ENCODE assay signal across 19 cellular contexts in the genomic region with DNA sequence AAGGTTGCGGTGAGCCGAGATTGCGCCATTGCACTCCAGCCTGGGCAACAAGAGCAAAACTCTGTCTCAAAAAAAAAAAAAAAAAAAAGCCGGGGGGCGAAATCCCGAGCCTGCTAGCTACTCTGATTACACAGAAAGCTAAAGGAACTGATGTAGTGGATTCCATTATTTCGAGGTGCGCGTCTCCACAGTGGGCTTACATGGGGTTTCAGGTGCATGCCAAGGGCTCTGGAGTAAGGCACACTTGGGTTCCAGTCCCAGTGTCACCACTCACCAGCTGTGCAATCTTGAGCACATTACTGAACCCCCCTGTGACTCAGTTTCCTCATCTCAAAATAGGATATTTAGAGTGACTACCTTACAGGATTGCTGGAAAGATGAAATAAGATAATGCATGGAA. TPM values are rescaled to one million over a fixed set of nuclear protein-coding genes. Genes with fewer than 3 reads are reported as not detected.
DNase-seq lines count a peak whose midpoint lies in the region; FAIRE-seq and TF ChIP-seq lines count a peak whose summit lies in the region.
"Had no signal": no experiment of that assay in that cellular context is flagged by ENCODE, and none has a peak within 500 bp of the region (broad histone marks: within the 10 kb centered on the region; RNA-seq: fewer than 3 reads in every experiment).

No MANE protein-coding gene starts in this region.

- peak overlapping the region in 1 of 2 experiments; percentile 31; a peak in 1 of 4 replicates for H3K4me2 ChIP-seq in H1 (ENCODE audit: insufficient read depth in 1 of 2, low read depth in 2 of 2, low read length in 2 of 2)

- H3K56ac ChIP-seq in H1 (replicated peaks; ENCODE audit: insufficient read length, low read depth, low read length), result no peak overlapping the region

- no peaks in the 10 kb centered on the region for H3K36me3 Mint-ChIP-seq in osteocyte (ENCODE audit: unreplicated experiment)
- H3K36me3 Mint-ChIP-seq: CD4-positive, alpha-beta memory T cell had no signal

- H3K18ac ChIP-seq in H1 (ENCODE audit: extremely low read depth, low read length), result no peak overlapping the region

- no peak overlapping the region for H2AK5ac ChIP-seq in H1 (ENCODE audit: low read depth, low read length)

- no peak overlapping the region for H4K8ac ChIP-seq in H1 (ENCODE audit: extremely low read depth, insufficient read depth, low read length)

- H3K23ac ChIP-seq in H1 (ENCODE audit: insufficient read length), result no peak overlapping the region

- no peak overlapping the region for H3K14ac ChIP-seq in H1 (ENCODE audit: insufficient read length)

- H3K4me1 Mint-ChIP-seq in osteocyte (ENCODE audit: unreplicated experiment), result peaks cover 24% of the 10 kb centered on the region

- no peaks in the 10 kb centered on the region for H3K9me3 Mint-ChIP-seq in osteocyte (ENCODE audit: unreplicated experiment)
- H3K9me3 Mint-ChIP-seq: CD4-positive, alpha-beta memory T cell; HFFc6 had no signal

- H3K9me3 ChIP-seq in H1 (ENCODE audit: insufficient read depth in 2 of 2, low read depth in 1 of 2, low read length in 1 of 2), result no peaks in the 10 kb centered on the region
- H3K9me3 ChIP-seq: HAP-1 had no signal

- H2BK20ac ChIP-seq in H1 (ENCODE audit: low read length), result peak overlapping the region; percentile 93; the same call in 1 of the 2 replicates

- H3K36me3 ChIP-seq in H1 (ENCODE audit: control insufficient read depth in 2 of 4, insufficient read depth in 4 of 4, low read length in 3 of 4), result no peaks in the 10 kb centered on the region
- H3K36me3 ChIP-seq: HAP-1 had no signal

- no peak overlapping the region for H2BK5ac ChIP-seq in H1 (ENCODE audit: low read depth, low read length)

- peaks cover 0 to 8% of the 10 kb centered on the region in 2 experiments; a peak in 1 of 4 replicates for H3K79me2 ChIP-seq in H1 (ENCODE audit: control insufficient read depth in 1 of 2, insufficient read depth in 2 of 2, low read length in 2 of 2)

- H4K5ac ChIP-seq in H1 (ENCODE audit: insufficient read length, low read depth, low read length), result no peak overlapping the region

- H3K23me2 ChIP-seq in H1 (ENCODE audit: low read depth, low read length), result peaks cover 2% of the 10 kb centered on the region; the same call in 1 of the 2 replicates

- H2BK12ac ChIP-seq in H1 (ENCODE audit: low read depth, low read length), result no peak overlapping the region

- no peak for TF ChIP-seq RAD21 in H1 (IDR thresholded peaks at IDR 0.05 in 1 of 2, conservative IDR thresholded peaks at IDR 0.05 in 1 of 2; ENCODE audit: low read depth in 2 of 2, low read length in 2 of 2)

- no peak for TF ChIP-seq POLR2A in H1 (IDR thresholded peaks at IDR 0.05; ENCODE audit: control extremely low read depth in 1 of 2, low read depth in 2 of 2, low read length in 2 of 2)

- no peak for DNase-seq in HTR-8/SVneo (ENCODE audit: insufficient read length, low spot score)
- DNase-seq in H1 (ENCODE audit: low read depth in 1 of 2, low spot score in 2 of 2), result no peak
- peak; percentile 47 for DNase-seq in mesenteric fat pad (ENCODE audit: low spot score)
- DNase-seq in osteocyte (ENCODE audit: extremely low spot score, unreplicated experiment), result no peak
- no peak for DNase-seq in NOMO-1 treated with dmso at 0.1 percent for 144 hours (lab: John Stamatoyannopoulos, UW; ENCODE audit: unreplicated experiment)
- DNase-seq in NOMO-1 treated with DMSO at 0.1 percent for 48 hours (lab: John Stamatoyannopoulos, UW; ENCODE audit: unreplicated experiment), result no peak
- DNase-seq: Calu3; CD4-positive, alpha-beta memory T cell; COR-L47; DND-41; GM23248; HFFc6 had no signal

- no peak overlapping the region for H3K27ac ChIP-seq in H1 (ENCODE audit: low read depth, low read length)
- H3K27ac ChIP-seq: GM23248 had no signal

- 0 out of 2 replicates have a peak, but pooled peaks cover 2% of the 10 kb centered on the region for H3K79me1 ChIP-seq in H1 (ENCODE audit: low read depth, low read length)

- POLR2A ChIA-PET in H1 (lab: Charles Lee; ENCODE audit: partially characterized antibody), result interaction anchor here (0.7 to 3.6 kb wide), 3 partner anchors 12 to 579 kb away, joined by 3 to 17 read pairs (median 3); partner anchors contain the start of gene FNTB

- TF ChIP-seq EP300 in H1 (IDR thresholded peaks at IDR 0.05; ENCODE audit: borderline replicate concordance in 1 of 2, low read depth in 2 of 2, low read length in 2 of 2), result no peak

- no peak overlapping the region for H2BK120ac ChIP-seq in H1 (replicated peaks; ENCODE audit: low read depth, low read length)

- H4K20me1 ChIP-seq in H1 (replicated peaks in 1 of 2; ENCODE audit: control insufficient read depth in 1 of 2, insufficient read depth in 2 of 2, low read length in 2 of 2), result peaks cover 0 to 2% of the 10 kb centered on the region in 2 experiments

- H3K9ac ChIP-seq in H1 (replicated peaks in 1 of 4; ENCODE audit: extremely low read depth in 1 of 4, low read depth in 3 of 4, low read length in 3 of 4), result no peak overlapping the region
- H3K9ac ChIP-seq: GM23248 had no signal

- H3K27ac Mint-ChIP-seq in osteocyte (ENCODE audit: unreplicated experiment), result no peak overlapping the region
- H3K27ac Mint-ChIP-seq: HFFc6 had no signal

- no peak for TF ChIP-seq CTCF in H1 (IDR thresholded peaks at IDR 0.05; ENCODE audit: control extremely low read depth in 1 of 3, insufficient read depth in 1 of 3, low read depth in 1 of 3, low read length in 3 of 3)
- TF ChIP-seq CTCF in osteocyte (IDR thresholded peaks at IDR 0.05), result no peak

- CTCF ChIA-PET in H1 (lab: Charles Lee; ENCODE audit: partially characterized antibody), result interaction anchor here (0.8 to 1.6 kb wide), 4 partner anchors 11 to 22 kb away, joined by 3 to 7 read pairs (median 4); no protein-coding TSS in a partner anchor

- no peak overlapping the region for H2BK15ac ChIP-seq in H1 (ENCODE audit: low read length)

- no peak overlapping the region for H3K4me3 ChIP-seq in H1 (ENCODE audit: extremely low read depth in 1 of 4, insufficient read depth in 2 of 4, low read depth in 3 of 4, low read length in 4 of 4)
- H3K4me3 ChIP-seq: GM23248, HAP-1 had no signal

- H2AFZ ChIP-seq in H1 (ENCODE audit: low read length), result no peak overlapping the region
- H2AFZ ChIP-seq: GM23248 had no signal

- FAIRE-seq in HTR-8/SVneo (lab: Jason Lieb, UNC) (peak; percentile 79), H1 (lab: Jason Lieb, UNC) (no peak)
- FAIRE-seq: G401.6, GM12892, GM19239, H54 had no signal

- H3K4me1 ChIP-seq in H1 (replicated peaks in 1 of 4; ENCODE audit: control insufficient read depth in 3 of 4, insufficient read depth in 4 of 4, low read length in 3 of 4), result peaks cover 4 to 27% (median 14%) of the 10 kb centered on the region in 4 experiments

- peak overlapping the region; percentile 7 for H4K91ac ChIP-seq in H1 (replicated peaks; ENCODE audit: insufficient read length, low read length)

- WGBS in H1 (ENCODE audit: extremely low coverage in 1 of 2, insufficient coverage in 1 of 2, insufficient read length in 1 of 2, insufficient replicate concordance in 2 of 2, low coverage in 1 of 2, low lambda C conversion rate in 2 of 2, missing lambda C conversion rate in 1 of 2), 2 experiments, result no CpG with 5 or more reads among the region's 9 CpGs

- peak overlapping the region; percentile 21 for H3K4ac ChIP-seq in H1 (replicated peaks; ENCODE audit: insufficient read length, low read depth, low read length)

- H3K4me3 Mint-ChIP-seq in osteocyte (ENCODE audit: unreplicated experiment), result no peak overlapping the region
- H3K4me3 Mint-ChIP-seq: HFFc6 had no signal

- H3K27me3 Mint-ChIP-seq in osteocyte (ENCODE audit: unreplicated experiment), result peaks cover 20% of the 10 kb centered on the region
- H3K27me3 Mint-ChIP-seq: CD4-positive, alpha-beta memory T cell had no signal

- H3K27me3 ChIP-seq in H1 (replicated peaks in 1 of 4; ENCODE audit: control insufficient read depth in 3 of 4, extremely low read depth in 1 of 4, insufficient read depth in 3 of 4, low read length in 3 of 4), result peaks cover 0 to 24% (median 8%) of the 10 kb centered on the region in 4 experiments; a peak in 4 of 7 replicates

RNA-seq across cellular contexts. Expression of gene RAB15, which starts 1.7 kb away (rescaled TPM):
- total RNA-seq in H1 (2021; fragmentation: NEBNext Ultra II Directional; extraction: Animal tissue kit (Norgen Biotek cat#: 25700)), result 58.1 and 59.2 TPM in 2 replicates
- polyA plus RNA-seq in H1 (2011; rRNA removed), result 38.8 and 63.4 TPM in 2 replicates
- polyA plus RNA-seq in H1 (2011; cell fraction: cytosol; rRNA removed), result 37.8 TPM
- 46.7 TPM for polyA plus RNA-seq in H1 (2011; cell fraction: nucleus; rRNA removed)
- 35.3 to 39.3 TPM (median 37.0 TPM) in 4 replicates for polyA plus RNA-seq in H1 (2012, experiment 1 of 2)
- 35.0 TPM for polyA plus RNA-seq in H1 (2012, experiment 2 of 2)
- 29.4 TPM for polyA plus RNA-seq in H1 (2013, experiment 1 of 2)
- polyA plus RNA-seq in H1 (2013, experiment 2 of 2), result 30.4 TPM
- 25.9 and 31.7 TPM in 2 replicates for polyA minus RNA-seq in H1 (2011; rRNA and poly(A)+ RNA removed)
- 15.9 TPM for polyA minus RNA-seq in H1 (2011; cell fraction: cytosol; rRNA and poly(A)+ RNA removed)
- polyA minus RNA-seq in H1 (2011; cell fraction: nucleus; rRNA and poly(A)+ RNA removed), result 14.5 TPM
- total RNA-seq in mesenteric fat pad (3.2 TPM), osteocyte (27.5 and 27.6 TPM in 2 replicates)

RNA-seq across cellular contexts. Expression of gene FNTB, which starts 12.9 kb away (rescaled TPM):
- 13.8 and 16.0 TPM in 2 replicates for total RNA-seq in H1 (2021; fragmentation: NEBNext Ultra II Directional; extraction: Animal tissue kit (Norgen Biotek cat#: 25700))
- 19.3 and 20.7 TPM in 2 replicates for polyA plus RNA-seq in H1 (2011; rRNA removed)
- polyA plus RNA-seq in H1 (2011; cell fraction: cytosol; rRNA removed), result 21.8 TPM
- polyA plus RNA-seq in H1 (2011; cell fraction: nucleus; rRNA removed), result 30.2 TPM
- polyA plus RNA-seq in H1 (2012, experiment 1 of 2), result 12.4 to 17.8 TPM (median 16.1 TPM) in 4 replicates
- 16.3 TPM for polyA plus RNA-seq in H1 (2012, experiment 2 of 2)
- polyA plus RNA-seq in H1 (2013, experiment 1 of 2), result 9.0 TPM
- 8.3 TPM for polyA plus RNA-seq in H1 (2013, experiment 2 of 2)
- polyA minus RNA-seq in H1 (2011; rRNA and poly(A)+ RNA removed), result 30.5 and 33.3 TPM in 2 replicates
- 21.4 TPM for polyA minus RNA-seq in H1 (2011; cell fraction: cytosol; rRNA and poly(A)+ RNA removed)
- 22.4 TPM for polyA minus RNA-seq in H1 (2011; cell fraction: nucleus; rRNA and poly(A)+ RNA removed)
- total RNA-seq in mesenteric fat pad (16.1 TPM), osteocyte (18.6 and 23.2 TPM in 2 replicates)

RNA-seq across cellular contexts. Expression of gene GPX2, which starts 31.3 kb away (rescaled TPM):
- 0.30 and 0.50 TPM in 2 replicates for total RNA-seq in H1 (2021; fragmentation: NEBNext Ultra II Directional; extraction: Animal tissue kit (Norgen Biotek cat#: 25700))
- polyA plus RNA-seq in H1 (2011; rRNA removed), result 0.49 and 0.89 TPM in 2 replicates
- 0.61 TPM for polyA plus RNA-seq in H1 (2011; cell fraction: cytosol; rRNA removed)
- 0.66 TPM for polyA plus RNA-seq in H1 (2011; cell fraction: nucleus; rRNA removed)
- polyA plus RNA-seq in H1 (2012, experiment 1 of 2), result 0.50 to 0.96 TPM (median 0.64 TPM) in 3 of 4 replicates, not detected in the other
- 1.5 TPM for polyA plus RNA-seq in H1 (2012, experiment 2 of 2)
- polyA plus RNA-seq in H1 (2013, experiment 1 of 2), result 0.36 TPM
- polyA plus RNA-seq in H1 (2013, experiment 2 of 2), result 0.46 TPM
- polyA minus RNA-seq in H1 (2011; rRNA and poly(A)+ RNA removed), result 0.38 and 0.56 TPM in 2 replicates
- not detected for polyA minus RNA-seq in H1 (2011; cell fraction: cytosol; rRNA and poly(A)+ RNA removed)
- not detected for polyA minus RNA-seq in H1 (2011; cell fraction: nucleus; rRNA and poly(A)+ RNA removed)
- total RNA-seq in mesenteric fat pad (not detected), osteocyte (not detected in 2 replicates)
- total RNA-seq: A172; A673; CD4-positive, alpha-beta memory T cell; GM23248; HFFc6 had no signal
- polyA plus RNA-seq: CD4-positive, alpha-beta memory T cell; GM23248 had no signal

RNA-seq across cellular contexts. Expression of gene CHURC1, which starts 59.6 kb away (rescaled TPM):
- 50.2 and 55.6 TPM in 2 replicates for total RNA-seq in H1 (2021; fragmentation: NEBNext Ultra II Directional; extraction: Animal tissue kit (Norgen Biotek cat#: 25700))
- polyA plus RNA-seq in H1 (2011; rRNA removed), result 44.8 and 59.3 TPM in 2 replicates
- polyA plus RNA-seq in H1 (2011; cell fraction: cytosol; rRNA removed), result 43.3 TPM
- polyA plus RNA-seq in H1 (2011; cell fraction: nucleus; rRNA removed), result 11.4 TPM
- polyA plus RNA-seq in H1 (2012, experiment 1 of 2), result 31.2 to 64.3 TPM (median 43.5 TPM) in 4 replicates
- 35.9 TPM for polyA plus RNA-seq in H1 (2012, experiment 2 of 2)
- 149 TPM for polyA plus RNA-seq in H1 (2013, experiment 1 of 2)
- 132 TPM for polyA plus RNA-seq in H1 (2013, experiment 2 of 2)
- polyA minus RNA-seq in H1 (2011; rRNA and poly(A)+ RNA removed), result 9.7 and 14.7 TPM in 2 replicates
- 6.9 TPM for polyA minus RNA-seq in H1 (2011; cell fraction: cytosol; rRNA and poly(A)+ RNA removed)
- 37.0 TPM for polyA minus RNA-seq in H1 (2011; cell fraction: nucleus; rRNA and poly(A)+ RNA removed)
- 53.4 TPM for total RNA-seq in mesenteric fat pad
- total RNA-seq in osteocyte, result 51.6 and 53.1 TPM in 2 replicates
